ENCODE assay signal across 8 cellular contexts in genomic region chr4:140523857-140524742, GRCh38. TPM values are rescaled to one million over a fixed set of nuclear protein-coding genes. Genes with fewer than 3 reads are reported as not detected.
A peak's percentile ranks its signal among the peaks of the same experiment; 100 is the strongest.
DNase-seq lines count a peak whose midpoint lies in the region; FAIRE-seq and TF ChIP-seq lines count a peak whose summit lies in the region.

TSS of gene ELMOD2 (plus strand) at chr4:140524168. CDS start at chr4:140525429, 1,261 bp downstream.

- H3K9me3 ChIP-seq in H9 (ENCODE audit: control insufficient read depth, low read depth, low read length) (no peaks in the 10 kb centered on the region), MG63 (no peaks in the 10 kb centered on the region), neural progenitor cell (ENCODE audit: low read depth) (no peaks in the 10 kb centered on the region), subcutaneous abdominal adipose tissue (ENCODE audit: control insufficient read depth in 5 of 5, low read length in 5 of 5) (no peaks in the 10 kb centered on the region)

- peak within 1 kb of the TSS; percentile 85 for H3K9ac ChIP-seq in H9 (ENCODE audit: extremely low read depth, insufficient read length, low read length)
- peak within 1 kb of the TSS; percentile 70 for H3K9ac ChIP-seq in neural progenitor cell
- H3K9ac ChIP-seq in subcutaneous abdominal adipose tissue (ENCODE audit: low read length in 5 of 5), result peak within 1 kb of the TSS; percentile 68 to 90 (median 86)

- H3K79me2 ChIP-seq in H9 (ENCODE audit: insufficient read depth, low read length) (no peaks in the 10 kb centered on the region), neural progenitor cell (ENCODE audit: low read depth) (peaks cover 26% of the 10 kb centered on the region)

- TF ChIP-seq CTCF in H9 (conservative IDR thresholded peaks at IDR 0.05) (peak; percentile 96), foreskin fibroblast (IDR thresholded peaks at IDR 0.05; ENCODE audit: low read depth, low read length) (peak; percentile 96), neural progenitor cell (IDR thresholded peaks at IDR 0.05) (peak; percentile 96)

- H3K27ac ChIP-seq in H9 (ENCODE audit: insufficient read length, low read depth, low read length) (no peak within 1 kb of the TSS), neural progenitor cell (peak within 1 kb of the TSS; percentile 34), subcutaneous abdominal adipose tissue (ENCODE audit: low read depth, low read length) (peak within 1 kb of the TSS; percentile 83)

- H3K18ac ChIP-seq in H9 (ENCODE audit: insufficient read length, low read depth, low read length), result peak within 1 kb of the TSS; percentile 76

- DNase-seq in H9 (peak; percentile 99), MG63 (peak; percentile 97), SIG-M5 (lab: John Stamatoyannopoulos, UW) (peak; percentile 76), activated gamma-delta T cell treated with Interleukin-2 at 50 U/mL for 16 hours (peak; percentile 97), foreskin fibroblast (peak; percentile 97 to 99), neural progenitor cell (ENCODE audit: low spot score) (peak; percentile 100)

- H2BK12ac ChIP-seq in H9 (ENCODE audit: insufficient read length, low read depth, low read length), result no peak within 1 kb of the TSS

- peaks cover 8 to 12% of the 10 kb centered on the region in 2 experiments for H3K4me1 Mint-ChIP-seq in H9
- peaks cover 17% of the 10 kb centered on the region for H3K4me1 Mint-ChIP-seq in neural progenitor cell

- no CpG with 5 or more reads among the region's 77 CpGs for WGBS in H9 (ENCODE audit: extremely low coverage, insufficient read length, low lambda C conversion rate)

- H3K4me1 ChIP-seq in H9 (ENCODE audit: insufficient read depth, low read length), result no peaks in the 10 kb centered on the region
- H3K4me1 ChIP-seq in neural progenitor cell, result peaks cover 10% of the 10 kb centered on the region
- peaks cover 2 to 17% (median 15%) of the 10 kb centered on the region in 5 donors for H3K4me1 ChIP-seq in subcutaneous abdominal adipose tissue (ENCODE audit: control insufficient read depth in 5 of 5, insufficient read depth in 5 of 5, low read length in 5 of 5)

- peak; percentile 98 for FAIRE-seq in G401.6 (lab: Jason Lieb, UNC)

- H4K5ac ChIP-seq in H9 (ENCODE audit: insufficient read length, low read depth, low read length), result no peak within 1 kb of the TSS

- no peak within 1 kb of the TSS for H3K4ac ChIP-seq in H9 (ENCODE audit: low read depth, low read length)

- peak within 1 kb of the TSS; percentile 67; the same call in 1 of the 2 replicates for H3K14ac ChIP-seq in H9 (ENCODE audit: insufficient read depth, low read length)

- no peaks in the 10 kb centered on the region for H3K79me1 ChIP-seq in H9 (ENCODE audit: insufficient read depth, low read depth, low read length, poor library complexity, severe bottlenecking)

- H4K91ac ChIP-seq in H9 (ENCODE audit: insufficient read length, low read depth, low read length), result no peak within 1 kb of the TSS

- peaks cover 7 to 21% (median 13%) of the 10 kb centered on the region in 3 experiments; a peak in 6 of 7 replicates for H3K36me3 Mint-ChIP-seq in H9 (ENCODE audit: insufficient read depth in 1 of 3, low read depth in 3 of 3)
- H3K36me3 Mint-ChIP-seq in neural progenitor cell, result peaks cover 16% of the 10 kb centered on the region

- no peak within 1 kb of the TSS for H4K8ac ChIP-seq in H9 (replicated peaks; ENCODE audit: insufficient read length, low read depth, low read length)

- H3K4me3 ChIP-seq in MG63 (peak within 1 kb of the TSS; percentile 58), foreskin fibroblast (ENCODE audit: low read depth in 1 of 2, low read length in 2 of 2) (peak within 1 kb of the TSS; percentile 90), neural progenitor cell (peak within 1 kb of the TSS; percentile 73), subcutaneous abdominal adipose tissue (ENCODE audit: low read depth in 1 of 5, low read length in 5 of 5) (peak within 1 kb of the TSS; percentile 89 to 95 (median 93))

- H3K23ac ChIP-seq in H9 (ENCODE audit: insufficient read length, low read depth, low read length), result no peak within 1 kb of the TSS

- peak within 1 kb of the TSS; percentile 83 to 89 for H3K4me3 Mint-ChIP-seq in H9
- H3K4me3 Mint-ChIP-seq in neural progenitor cell, result peak within 1 kb of the TSS; percentile 87

- H3K23me2 ChIP-seq in H9 (ENCODE audit: insufficient read length, low read depth, low read length, poor library complexity, severe bottlenecking), result no peaks in the 10 kb centered on the region

- no peak within 1 kb of the TSS for H2AK5ac ChIP-seq in H9 (ENCODE audit: insufficient read length, low read length)

- H3K27me3 ChIP-seq in H9 (ENCODE audit: insufficient read depth, low read length), result no peaks in the 10 kb centered on the region; the same call in 1 of the 2 replicates
- no peaks in the 10 kb centered on the region for H3K27me3 ChIP-seq in MG63
- peaks cover 20% of the 10 kb centered on the region for H3K27me3 ChIP-seq in neural progenitor cell
- H3K27me3 ChIP-seq in subcutaneous abdominal adipose tissue (ENCODE audit: control insufficient read depth in 5 of 5, insufficient read depth in 4 of 5, low read length in 5 of 5), result no peaks in the 10 kb centered on the region

- no peak within 1 kb of the TSS for H3K56ac ChIP-seq in H9 (ENCODE audit: insufficient read length, low read depth, low read length)

- no peaks in the 10 kb centered on the region for H3K9me3 Mint-ChIP-seq in H9
- peaks cover 2% of the 10 kb centered on the region for H3K9me3 Mint-ChIP-seq in neural progenitor cell

- peak within 1 kb of the TSS; percentile 77 to 94 (median 87); a peak in 6 of 7 replicates for H3K27ac Mint-ChIP-seq in H9
- peak within 1 kb of the TSS; percentile 42 for H3K27ac Mint-ChIP-seq in neural progenitor cell

- no peak within 1 kb of the TSS for H2BK15ac ChIP-seq in H9 (ENCODE audit: low read depth, low read length)

- H3K4me2 ChIP-seq in H9 (ENCODE audit: insufficient read depth, insufficient read length, low read length) (peak within 1 kb of the TSS; percentile 79), neural progenitor cell (peak within 1 kb of the TSS; percentile 96)

- H2AFZ ChIP-seq in H9 (ENCODE audit: low read length), result peak within 1 kb of the TSS; percentile 44
- peak within 1 kb of the TSS; percentile 98 for H2AFZ ChIP-seq in neural progenitor cell (replicated peaks)

- no peaks in the 10 kb centered on the region for H3K36me3 ChIP-seq in MG63
- peaks cover 4% of the 10 kb centered on the region for H3K36me3 ChIP-seq in neural progenitor cell
- peaks cover 0 to 9% (median 5%) of the 10 kb centered on the region in 5 donors for H3K36me3 ChIP-seq in subcutaneous abdominal adipose tissue (ENCODE audit: control insufficient read depth in 5 of 5, insufficient read depth in 5 of 5, low read length in 5 of 5)

- no peak within 1 kb of the TSS for H3T11ph ChIP-seq in H9 (ENCODE audit: low read length)

- no peaks in the 10 kb centered on the region for H4K20me1 ChIP-seq in H9 (ENCODE audit: control insufficient read depth, insufficient read depth, insufficient read length)
- no peaks in the 10 kb centered on the region for H4K20me1 ChIP-seq in neural progenitor cell (ENCODE audit: low read depth)

- no peak within 1 kb of the TSS for H2BK120ac ChIP-seq in H9 (ENCODE audit: low read depth, low read length, poor library complexity, severe bottlenecking)

- peaks cover 29% of the 10 kb centered on the region for H3K27me3 Mint-ChIP-seq in H9 (ENCODE audit: low read depth)
- H3K27me3 Mint-ChIP-seq in neural progenitor cell (ENCODE audit: insufficient read depth, low read depth), result no peaks in the 10 kb centered on the region

- no peaks in the 10 kb centered on the region for H3F3A ChIP-seq in neural progenitor cell (ENCODE audit: low read depth)

- no peak within 1 kb of the TSS for H2BK20ac ChIP-seq in H9 (ENCODE audit: low read depth, low read length, poor library complexity, severe bottlenecking)

- H2BK5ac ChIP-seq in H9 (ENCODE audit: insufficient read length, low read length), result no peak within 1 kb of the TSS

RNA-seq across cellular contexts. Expression of gene ELMOD2, which starts in this region (rescaled TPM):
- total RNA-seq in H9 (2021) (26.3 and 28.0 TPM in 2 replicates), neural progenitor cell (ENCODE audit: low replicate concordance) (66.1 and 128 TPM in 2 replicates)
- 4.3 and 11.7 TPM in 2 replicates for total RNA-seq in MG63 (2014; rRNA removed; shearing (Covaris generic); ENCODE audit: low replicate concordance)
